ENCODE assay signal across 8 cellular contexts in genomic region chr5:115170924-115171510, GRCh38. TPM values are rescaled to one million over a fixed set of nuclear protein-coding genes. Genes with fewer than 3 reads are reported as not detected.
DNase-seq lines count a peak whose midpoint lies in the region; ATAC-seq, FAIRE-seq and TF ChIP-seq lines count a peak whose summit lies in the region.

No MANE protein-coding gene starts in this region.

- peaks cover 67% of the 10 kb centered on the region for H3K27me3 ChIP-seq in BLaER1

- POLR2A ChIA-PET in naive thymus-derived CD8-positive, alpha-beta T cell (lab: Charles Lee): interaction anchor here (0.6 kb wide), 1 partner anchor 444 kb away, joined by 3 read pairs; no protein-coding TSS in a partner anchor

- H3K9me3 ChIP-seq in BLaER1: peaks cover 22% of the 10 kb centered on the region

- no peak overlapping the region for H3K27ac ChIP-seq in BLaER1

- no peaks in the 10 kb centered on the region for H3K36me3 Mint-ChIP-seq in IgD-negative memory B cell
- H3K36me3 Mint-ChIP-seq in brain: peaks cover 28% of the 10 kb centered on the region
- H3K36me3 Mint-ChIP-seq in naive thymus-derived CD8-positive, alpha-beta T cell: peaks cover 0 to 12% (median 7%) of the 10 kb centered on the region in 3 donors

- H3K4me3 Mint-ChIP-seq in IgD-negative memory B cell: peak overlapping the region; percentile 77 to 95 (median 89)
- H3K4me3 Mint-ChIP-seq in brain: peak overlapping the region; percentile 82 to 90 (median 86)
- peak overlapping the region; percentile 68 to 88 (median 85) for H3K4me3 Mint-ChIP-seq in naive thymus-derived CD8-positive, alpha-beta T cell

- H3K27me3 Mint-ChIP-seq in IgD-negative memory B cell (peaks cover 36% of the 10 kb centered on the region), brain (peaks cover 9% of the 10 kb centered on the region)
- peaks cover 44 to 64% (median 62%) of the 10 kb centered on the region in 5 donors for H3K27me3 Mint-ChIP-seq in naive thymus-derived CD8-positive, alpha-beta T cell

- H3K27ac Mint-ChIP-seq in IgD-negative memory B cell (peak overlapping the region in 1 of 3 donors; percentile 66), brain (peak overlapping the region in 4 of 5 experiments; percentile 39 to 87 (median 72))
- peak overlapping the region in 2 of 10 donors; percentile 34 to 60 for H3K27ac Mint-ChIP-seq in naive thymus-derived CD8-positive, alpha-beta T cell

- peaks cover 16% of the 10 kb centered on the region for H3K4me1 ChIP-seq in BLaER1

- ATAC-seq in naive thymus-derived CD8-positive, alpha-beta T cell: no peak
- ATAC-seq in GM18868 (IDR thresholded peaks at IDR 0.05; ENCODE audit: unreplicated experiment) (no peak), GM21360 (IDR thresholded peaks at IDR 0.05; ENCODE audit: unreplicated experiment) (no peak), GM21786 (IDR thresholded peaks at IDR 0.05; ENCODE audit: unreplicated experiment) (no peak)

- no peak for TF ChIP-seq CTCF in brain (conservative IDR thresholded peaks at IDR 0.05)

- peak overlapping the region; percentile 99 for H3K4me2 ChIP-seq in BLaER1

- no peaks in the 10 kb centered on the region for H3K36me3 ChIP-seq in BLaER1

- peaks cover 3 to 8% (median 8%) of the 10 kb centered on the region in 3 donors for H3K9me3 Mint-ChIP-seq in IgD-negative memory B cell
- H3K9me3 Mint-ChIP-seq in brain: peaks cover 16 to 25% (median 21%) of the 10 kb centered on the region in 5 experiments
- peaks cover 0 to 18% (median 9%) of the 10 kb centered on the region in 9 donors for H3K9me3 Mint-ChIP-seq in naive thymus-derived CD8-positive, alpha-beta T cell

- DNase-seq in naive thymus-derived CD8-positive, alpha-beta T cell: no peak
- DNase-seq in RCC 7860 (ENCODE audit: low spot score): no peak

- peaks cover 7 to 10% (median 9%) of the 10 kb centered on the region in 3 donors for H3K4me1 Mint-ChIP-seq in IgD-negative memory B cell
- H3K4me1 Mint-ChIP-seq in brain: peaks cover 29% of the 10 kb centered on the region
- peaks cover 8 to 23% (median 13%) of the 10 kb centered on the region in 4 donors for H3K4me1 Mint-ChIP-seq in naive thymus-derived CD8-positive, alpha-beta T cell

- peaks cover 14% of the 10 kb centered on the region for H4K20me1 ChIP-seq in BLaER1

- H3K4me3 ChIP-seq in BLaER1: peak overlapping the region; percentile 79

- no peak overlapping the region for H3K9ac ChIP-seq in BLaER1

- no peak for FAIRE-seq in RCC 7860 (lab: Jason Lieb, UNC)

RNA-seq across cellular contexts. Expression of gene TRIM36, which starts 1.3 kb away (rescaled TPM):
- not detected for polyA plus RNA-seq in IgD-negative memory B cell
- polyA plus RNA-seq in brain (ENCODE audit: insufficient read depth, low read depth, low replicate concordance): 19.6 TPM
- under 1 TPM in 1 of 2 experiments, not detected in 1; 0.57 TPM for total RNA-seq in naive thymus-derived CD8-positive, alpha-beta T cell
- not detected for polyA plus RNA-seq in naive thymus-derived CD8-positive, alpha-beta T cell

Comparison
In these comparisons a context has a peak if more than half of its experiments do, and no peak if none do; other contexts are left out.
1. RNA of gene TRIM36, which starts 1.3 kb away (polyA plus RNA-seq): 19.6 TPM in brain (single experiment); not detected in IgD-negative memory B cell (single experiment) and not detected in naive thymus-derived CD8-positive, alpha-beta T cell; every median in the first group is over 10 times any median in the second.
2. Peak in every context shown above with its lines, with median percentiles within 50 percentile points of each other: H3K4me3 Mint-ChIP-seq.